ENCODE assay signal across 18 cellular contexts in genomic region chr1:20470174-20470573, GRCh38. TPM values are rescaled to one million over a fixed set of nuclear protein-coding genes. Genes with fewer than 3 reads are reported as not detected.
DNase-seq lines count a peak whose midpoint lies in the region; ATAC-seq and TF ChIP-seq lines count a peak whose summit lies in the region.
"Had no signal": no experiment of that assay in that cellular context is flagged by ENCODE, and none has a peak within 500 bp of the region (broad histone marks: within the 10 kb centered on the region; RNA-seq: fewer than 3 reads in every experiment).

No MANE protein-coding gene starts in this region.

- H3K27me3 ChIP-seq in parathyroid adenoma (ENCODE audit: control insufficient read depth, insufficient read depth, low read length): no peaks in the 10 kb centered on the region

- H3K4me3 Mint-ChIP-seq in brain (peak overlapping the region in 1 of 5 experiments; percentile 61), Calu3 (ENCODE audit: low read depth, unreplicated experiment) (no peak overlapping the region)
- H3K4me3 Mint-ChIP-seq: activated naive CD8-positive, alpha-beta T cell treated with anti-CD3 and anti-CD28 coated beads for 36 hours; central memory CD8-positive, alpha-beta T cell; WTC11 had no signal

- CTCF ChIA-PET in HEK293 (lab: Yijun Ruan, JAX) (interaction anchor here (0.8 to 1.4 kb wide), 3 partner anchors 9 to 108 kb away, joined by 3 to 5 read pairs (median 4); no protein-coding TSS in a partner anchor), Calu3 (lab: Charles Lee) (no interaction called here)

- H3K4me2 ChIP-seq in parathyroid adenoma (ENCODE audit: low read length): no peak overlapping the region
- H3K4me2 ChIP-seq: BLaER1 treated with 17β-estradiol and CSF1 and Interleukin-3, amounts not matched to agents 10 nM and 100 nM; smooth muscle cell had no signal

- H3K27ac Mint-ChIP-seq in brain (peak overlapping the region in 3 of 5 experiments; percentile 39 to 87 (median 76)), Calu3 (ENCODE audit: unreplicated experiment) (no peak overlapping the region)
- H3K27ac Mint-ChIP-seq: activated naive CD8-positive, alpha-beta T cell treated with anti-CD3 and anti-CD28 coated beads for 36 hours; WTC11 had no signal

- DNase-seq in NCI-H2196 treated with DMSO at 0.1 percent for 48 hours (lab: John Stamatoyannopoulos, UW; ENCODE audit: unreplicated experiment) (peak; percentile 39), Calu3 (no peak), GM03348 (ENCODE audit: low spot score) (no peak)
- no peak for DNase-seq in effector CD8-positive, alpha-beta T cell (lab: John Stamatoyannopoulos, UW)
- DNase-seq: activated CD8-positive, alpha-beta memory T cell treated with anti-CD3 and anti-CD28 coated beads, Interleukin-2, amount 50 U/mL, for 48 hours; activated naive CD8-positive, alpha-beta T cell treated with anti-CD3 and anti-CD28 coated beads for 36 hours; GF-D8; glutamatergic neuron; NK-92 treated with Interleukin-12 subunit alpha and Interleukin-12 subunit beta, amount 100 ng/mL, for 24 hours had no signal

- H3K4me1 ChIP-seq in HEK293 (ENCODE audit: control insufficient read depth, insufficient read depth, low read length): no peaks in the 10 kb centered on the region
- no peaks in the 10 kb centered on the region for H3K4me1 ChIP-seq in parathyroid adenoma
- H3K4me1 ChIP-seq: BLaER1 treated with 17β-estradiol and CSF1 and Interleukin-3, amounts not matched to agents 10 nM and 100 nM had no signal

- H3K9ac ChIP-seq in parathyroid adenoma: no peak overlapping the region
- H3K9ac ChIP-seq: BLaER1 treated with 17β-estradiol and CSF1 and Interleukin-3, amounts not matched to agents 10 nM and 100 nM had no signal

- H3K27me3 Mint-ChIP-seq in brain (peaks cover 16% of the 10 kb centered on the region), Calu3 (ENCODE audit: unreplicated experiment) (peaks cover 13% of the 10 kb centered on the region)

- H3K4me3 ChIP-seq in HEK293 (ENCODE audit: low read depth, low read length): no peak overlapping the region
- no peak overlapping the region for H3K4me3 ChIP-seq in parathyroid adenoma (ENCODE audit: low read depth, low read length)
- H3K4me3 ChIP-seq: BLaER1 treated with 17β-estradiol and CSF1 and Interleukin-3, amounts not matched to agents 10 nM and 100 nM; smooth muscle cell had no signal

- no TSS peak for BruUV-seq in Calu3 (replicated peaks; lab: Mats Ljungman, UMichigan)

- POLR2A ChIA-PET in HEK293 (lab: Yijun Ruan, JAX): no interaction called here

- H3K27ac ChIP-seq in HEK293 (ENCODE audit: extremely low read depth, low read depth, low read length) (no peak overlapping the region), parathyroid adenoma (no peak overlapping the region)
- H3K27ac ChIP-seq: BLaER1 treated with 17β-estradiol and CSF1 and Interleukin-3, amounts not matched to agents 10 nM and 100 nM; epithelial cell of prostate had no signal

- no peaks in the 10 kb centered on the region for H3K9me3 ChIP-seq in HEK293 (ENCODE audit: control insufficient read depth, insufficient read depth, low read depth, low read length)
- no peaks in the 10 kb centered on the region for H3K9me3 ChIP-seq in parathyroid adenoma (ENCODE audit: control insufficient read depth, low read length)
- H3K9me3 ChIP-seq: BLaER1 treated with 17β-estradiol and CSF1 and Interleukin-3, amounts not matched to agents 10 nM and 100 nM had no signal

- H2AFZ ChIP-seq in parathyroid adenoma: peak overlapping the region; percentile 42

- intact Hi-C loops in Calu3 (cut with micrococcal nuclease; ENCODE audit: unreplicated experiment): no loop called here

- H3K79me2 ChIP-seq in parathyroid adenoma: no peaks in the 10 kb centered on the region

- no peak for ATAC-seq in HG03039 (IDR thresholded peaks at IDR 0.05; ENCODE audit: unreplicated experiment)
- ATAC-seq: WTC11 had no signal

- H3K4me1 Mint-ChIP-seq in brain (peaks cover 37% of the 10 kb centered on the region), Calu3 (ENCODE audit: low read depth, unreplicated experiment) (peaks cover 41% of the 10 kb centered on the region)
- H3K4me1 Mint-ChIP-seq: central memory CD8-positive, alpha-beta T cell had no signal

- H3K36me3 Mint-ChIP-seq in brain (no peaks in the 10 kb centered on the region), Calu3 (ENCODE audit: insufficient read depth, unreplicated experiment) (peaks cover 7% of the 10 kb centered on the region)
- H3K36me3 Mint-ChIP-seq: activated naive CD8-positive, alpha-beta T cell treated with anti-CD3 and anti-CD28 coated beads for 36 hours; WTC11 had no signal

- TF ChIP-seq CTCF in HEK293 (tag by site-specific recombination; IDR thresholded peaks at IDR 0.05): no peak
- TF ChIP-seq CTCF in brain (conservative IDR thresholded peaks at IDR 0.05): no peak
- no peak for TF ChIP-seq CTCF in parathyroid adenoma (IDR thresholded peaks at IDR 0.05)
- no peak for TF ChIP-seq CTCF in Calu3 (IDR thresholded peaks at IDR 0.05; ENCODE audit: unreplicated experiment)

- H3K9me3 Mint-ChIP-seq in brain: peaks cover 0 to 5% (median 0%) of the 10 kb centered on the region in 5 experiments
- H3K9me3 Mint-ChIP-seq in Calu3 (ENCODE audit: low read depth, unreplicated experiment): no peaks in the 10 kb centered on the region
- H3K9me3 Mint-ChIP-seq: activated naive CD8-positive, alpha-beta T cell treated with anti-CD3 and anti-CD28 coated beads for 36 hours; central memory CD8-positive, alpha-beta T cell; WTC11 had no signal

- H3K36me3 ChIP-seq in HEK293 (ENCODE audit: control insufficient read depth in 2 of 2, insufficient read depth in 1 of 2, low read length in 2 of 2) (no peaks in the 10 kb centered on the region), parathyroid adenoma (ENCODE audit: control insufficient read depth, insufficient read depth, low read length) (no peaks in the 10 kb centered on the region)
- H3K36me3 ChIP-seq: BLaER1 treated with 17β-estradiol and CSF1 and Interleukin-3, amounts not matched to agents 10 nM and 100 nM had no signal

TF ChIP-seq in HEK293, 187 proteins besides CTCF, POLR2A, EP300 and RAD21:
- TF ChIP-seq SCRT2 (tag by site-specific recombination; IDR thresholded peaks at IDR 0.05): no peak
- TF ChIP-seq IKZF3 (tag by site-specific recombination; IDR thresholded peaks at IDR 0.05): no peak
- TF ChIP-seq ZNF585B (tag by site-specific recombination; IDR thresholded peaks at IDR 0.05): no peak
- no peak for TF ChIP-seq ZNF677 (tag by site-specific recombination; IDR thresholded peaks at IDR 0.05)
- no peak for TF ChIP-seq BCL11A (tag by site-specific recombination; IDR thresholded peaks at IDR 0.05; ENCODE audit: low read depth)
- TF ChIP-seq ZNF292 (tag by site-specific recombination; IDR thresholded peaks at IDR 0.05; ENCODE audit: borderline replicate concordance, low read depth): no peak
- TF ChIP-seq, protein P1, sequence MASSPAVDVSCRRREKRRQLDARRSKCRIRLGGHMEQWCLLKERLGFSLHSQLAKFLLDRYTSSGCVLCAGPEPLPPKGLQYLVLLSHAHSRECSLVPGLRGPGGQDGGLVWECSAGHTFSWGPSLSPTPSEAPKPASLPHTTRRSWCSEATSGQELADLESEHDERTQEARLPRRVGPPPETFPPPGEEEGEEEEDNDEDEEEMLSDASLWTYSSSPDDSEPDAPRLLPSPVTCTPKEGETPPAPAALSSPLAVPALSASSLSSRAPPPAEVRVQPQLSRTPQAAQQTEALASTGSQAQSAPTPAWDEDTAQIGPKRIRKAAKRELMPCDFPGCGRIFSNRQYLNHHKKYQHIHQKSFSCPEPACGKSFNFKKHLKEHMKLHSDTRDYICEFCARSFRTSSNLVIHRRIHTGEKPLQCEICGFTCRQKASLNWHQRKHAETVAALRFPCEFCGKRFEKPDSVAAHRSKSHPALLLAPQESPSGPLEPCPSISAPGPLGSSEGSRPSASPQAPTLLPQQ (tag by site-specific recombination; IDR thresholded peaks at IDR 0.05): peak; percentile 54; the same call in 1 of the 2 replicates

RNA-seq across cellular contexts. Expression of gene CAMK2N1, which starts 15.8 kb away (rescaled TPM):
- polyA plus RNA-seq in brain (ENCODE audit: insufficient read depth, low read depth, low replicate concordance): 171 TPM
- 56.0 and 66.0 TPM in 2 replicates for total RNA-seq in Calu3 (2022)

RNA-seq across cellular contexts. Expression of gene MUL1, which starts 37.8 kb away (rescaled TPM):
- polyA plus RNA-seq in brain (ENCODE audit: insufficient read depth, low read depth, low replicate concordance): 31.0 TPM
- 21.9 and 24.3 TPM in 2 replicates for total RNA-seq in Calu3 (2022)
